In the genomic region with DNA sequence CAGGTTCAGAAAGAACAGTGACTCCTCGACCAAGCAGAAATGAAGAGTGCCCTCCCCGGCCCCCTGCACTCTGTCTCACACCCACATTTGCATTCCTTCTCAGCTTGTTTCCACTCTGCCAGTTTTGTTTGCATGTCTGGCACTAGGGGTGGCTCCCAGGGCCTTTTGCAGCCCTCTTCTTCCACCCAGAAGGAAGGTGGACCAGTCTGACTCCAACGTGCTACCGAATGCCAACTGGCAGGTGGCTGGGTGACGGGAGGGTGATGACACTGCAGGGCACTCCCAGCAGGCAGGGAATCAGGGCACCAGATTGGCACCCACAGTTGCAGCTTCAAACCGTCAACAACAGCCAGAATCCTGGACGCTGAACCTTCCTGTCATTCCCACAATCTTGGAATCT, we compare ENCODE assay signal across 18 cellular contexts.
A peak's percentile ranks its signal among the peaks of the same experiment; 100 is the strongest.
DNase-seq lines count a peak whose midpoint lies in the region; ATAC-seq and TF ChIP-seq lines count a peak whose summit lies in the region.
"Had no signal": no experiment of that assay in that cellular context is flagged by ENCODE, and none has a peak within 500 bp of the region (broad histone marks: within the 10 kb centered on the region; RNA-seq: fewer than 3 reads in every experiment).

No MANE protein-coding gene starts in this region.

- no peak for TF ChIP-seq CTCF in OCI-LY3 (IDR thresholded peaks at IDR 0.05; ENCODE audit: low read depth, low read length)
- TF ChIP-seq CTCF in heart left ventricle (IDR thresholded peaks at IDR 0.05): no peak
- TF ChIP-seq CTCF in osteoblast (IDR thresholded peaks at IDR 0.05; ENCODE audit: extremely low read depth, low read depth, low read length): no peak

- ATAC-seq in GM19397 (IDR thresholded peaks at IDR 0.05; ENCODE audit: unreplicated experiment): peak; percentile 57
- ATAC-seq in heart left ventricle: peak in 1 of 4 donors; percentile 45
- ATAC-seq: GM23338 had no signal

- intact Hi-C loops in heart left ventricle (cut with DNase I): no loop called here

- peak overlapping the region; percentile 43 for H2AFZ ChIP-seq in OCI-LY3 (ENCODE audit: low read depth, low read length)
- H2AFZ ChIP-seq in osteoblast (ENCODE audit: low read length): no peak overlapping the region
- H2AFZ ChIP-seq: GM23338 had no signal

- 50 to 75% (median 59%) methylated on average over 6 to 7 of the region's 7 CpGs for WGBS in heart left ventricle, 4 donors

- TF ChIP-seq POLR2A in heart left ventricle (IDR thresholded peaks at IDR 0.05): no peak

- DNase-seq in heart left ventricle (peak in 3 of 5 donors; percentile 27 to 60 (median 35)), osteoblast (ENCODE audit: insufficient read length, low spot score, missing footprints) (no peak), SIG-M5 treated with dmso at 0.1 percent for 504 hours (lab: John Stamatoyannopoulos, UW; ENCODE audit: unreplicated experiment) (no peak), T-helper 1 cell (no peak), T-helper 2 cell (no peak)
- no peak for DNase-seq in central memory CD4-positive, alpha-beta T cell
- DNase-seq: CD8-positive, alpha-beta memory T cell; DND-41; KG1; NCI-H1105; NCI-H1694 treated with DMSO at 0.1 percent for 48 hours; NCI-H2171; RPMI8226 had no signal

- H3K79me2 ChIP-seq in OCI-LY3 (ENCODE audit: low read length): no peaks in the 10 kb centered on the region
- no peaks in the 10 kb centered on the region for H3K79me2 ChIP-seq in osteoblast (ENCODE audit: insufficient read depth, low read length)

- H3K4me2 ChIP-seq in OCI-LY3 (ENCODE audit: low read length) (peak overlapping the region; percentile 59), osteoblast (ENCODE audit: insufficient read depth, low read length) (peak overlapping the region; percentile 12)
- H3K4me2 ChIP-seq: BLaER1, GM23338 had no signal

- H3K9me3 ChIP-seq in OCI-LY3 (ENCODE audit: insufficient read depth, low read length): no peaks in the 10 kb centered on the region
- no peaks in the 10 kb centered on the region for H3K9me3 ChIP-seq in heart left ventricle
- H3K9me3 ChIP-seq in osteoblast (ENCODE audit: low read depth, low read length): no peaks in the 10 kb centered on the region
- H3K9me3 ChIP-seq: BLaER1 had no signal

- peak overlapping the region; percentile 34 for H3K9ac ChIP-seq in OCI-LY3 (ENCODE audit: low read length)
- H3K9ac ChIP-seq: BLaER1 had no signal

- peak overlapping the region; percentile 26 for H3K4me3 ChIP-seq in OCI-LY3 (ENCODE audit: low read length)
- H3K4me3 ChIP-seq in heart left ventricle: no peak overlapping the region
- no peak overlapping the region for H3K4me3 ChIP-seq in osteoblast (ENCODE audit: insufficient read depth, low read length)
- H3K4me3 ChIP-seq: BLaER1, GM23338 had no signal

- H4K20me1 ChIP-seq in OCI-LY3 (ENCODE audit: insufficient read depth, low read length) (no peaks in the 10 kb centered on the region), osteoblast (ENCODE audit: insufficient read depth, low read length) (no peaks in the 10 kb centered on the region)
- H4K20me1 ChIP-seq: BLaER1 had no signal

- H3K4me1 ChIP-seq in OCI-LY3 (ENCODE audit: low read length): peaks cover 32% of the 10 kb centered on the region
- H3K4me1 ChIP-seq in heart left ventricle: no peaks in the 10 kb centered on the region
- H3K4me1 ChIP-seq in osteoblast (ENCODE audit: insufficient read depth, low read length): no peaks in the 10 kb centered on the region
- H3K4me1 ChIP-seq: BLaER1 had no signal

- H3K27ac ChIP-seq in OCI-LY3 (ENCODE audit: low read length) (peak overlapping the region; percentile 26), heart left ventricle (no peak overlapping the region), osteoblast (ENCODE audit: low read depth, low read length) (no peak overlapping the region)
- H3K27ac ChIP-seq: BLaER1, HL-60 had no signal

- H3K36me3 ChIP-seq in OCI-LY3 (replicated peaks; ENCODE audit: low read depth, low read length) (no peaks in the 10 kb centered on the region), heart left ventricle (no peaks in the 10 kb centered on the region), osteoblast (ENCODE audit: insufficient read depth, low read length) (no peaks in the 10 kb centered on the region)
- H3K36me3 ChIP-seq: BLaER1 had no signal

- no peaks in the 10 kb centered on the region for H3K27me3 ChIP-seq in OCI-LY3 (ENCODE audit: low read depth, low read length)
- H3K27me3 ChIP-seq in heart left ventricle: no peaks in the 10 kb centered on the region
- H3K27me3 ChIP-seq in osteoblast (ENCODE audit: insufficient read depth, low read length): no peaks in the 10 kb centered on the region
- H3K27me3 ChIP-seq: BLaER1 had no signal

Comparison
In these comparisons a context has a peak if more than half of its experiments do, and no peak if none do; other contexts are left out.
1. DNase-seq: peak in heart left ventricle (3 of 5); none in osteoblast (single experiment), central memory CD4-positive, alpha-beta T cell (single experiment), SIG-M5 treated with dmso at 0.1 percent for 504 hours (single experiment), T-helper 1 cell (0 of 5) and T-helper 2 cell (0 of 5).